Comparison of ENCODE assay signal across 1 cellular context in the genomic region with DNA sequence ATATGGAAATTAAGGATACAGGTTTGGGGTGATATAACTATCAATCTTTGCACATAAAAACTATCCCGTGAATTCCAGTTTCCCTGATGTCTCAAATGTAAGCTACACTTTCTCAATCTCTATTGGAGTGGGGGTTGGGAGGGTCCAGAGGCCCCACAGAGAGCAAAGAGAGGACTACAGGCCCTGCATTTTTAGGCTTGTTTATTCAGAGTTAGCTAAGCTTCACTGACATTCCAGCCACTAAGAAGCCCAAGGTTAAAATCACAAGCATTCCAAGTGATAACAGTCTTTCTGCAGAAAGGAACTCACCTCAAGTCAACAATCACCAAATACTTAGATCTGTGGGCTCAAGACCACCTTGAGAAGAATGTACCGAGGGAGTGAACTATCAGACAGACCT.
TF ChIP-seq lines count a peak whose summit lies in the region.

No MANE protein-coding gene starts in this region.

TF ChIP-seq in HepG2, 621 proteins besides CTCF, POLR2A, EP300 and RAD21 (continued from another document and continues in another):
- TF ChIP-seq GATA4 (IDR thresholded peaks at IDR 0.05; ENCODE audit: borderline replicate concordance, low read depth) = no peak
- no peak for TF ChIP-seq RBAK (CRISPR knock-in tag; IDR thresholded peaks at IDR 0.05)
- TF ChIP-seq NR3C1 (CRISPR knock-in tag; IDR thresholded peaks at IDR 0.05) = no peak
- TF ChIP-seq TOPORS (CRISPR knock-in tag; IDR thresholded peaks at IDR 0.05) = no peak
- TF ChIP-seq TMF1 (CRISPR knock-in tag; IDR thresholded peaks at IDR 0.05; ENCODE audit: low read depth) = no peak
- TF ChIP-seq ZBTB7B (CRISPR knock-in tag; IDR thresholded peaks at IDR 0.05) = peak; percentile 83
- TF ChIP-seq, protein P1, sequence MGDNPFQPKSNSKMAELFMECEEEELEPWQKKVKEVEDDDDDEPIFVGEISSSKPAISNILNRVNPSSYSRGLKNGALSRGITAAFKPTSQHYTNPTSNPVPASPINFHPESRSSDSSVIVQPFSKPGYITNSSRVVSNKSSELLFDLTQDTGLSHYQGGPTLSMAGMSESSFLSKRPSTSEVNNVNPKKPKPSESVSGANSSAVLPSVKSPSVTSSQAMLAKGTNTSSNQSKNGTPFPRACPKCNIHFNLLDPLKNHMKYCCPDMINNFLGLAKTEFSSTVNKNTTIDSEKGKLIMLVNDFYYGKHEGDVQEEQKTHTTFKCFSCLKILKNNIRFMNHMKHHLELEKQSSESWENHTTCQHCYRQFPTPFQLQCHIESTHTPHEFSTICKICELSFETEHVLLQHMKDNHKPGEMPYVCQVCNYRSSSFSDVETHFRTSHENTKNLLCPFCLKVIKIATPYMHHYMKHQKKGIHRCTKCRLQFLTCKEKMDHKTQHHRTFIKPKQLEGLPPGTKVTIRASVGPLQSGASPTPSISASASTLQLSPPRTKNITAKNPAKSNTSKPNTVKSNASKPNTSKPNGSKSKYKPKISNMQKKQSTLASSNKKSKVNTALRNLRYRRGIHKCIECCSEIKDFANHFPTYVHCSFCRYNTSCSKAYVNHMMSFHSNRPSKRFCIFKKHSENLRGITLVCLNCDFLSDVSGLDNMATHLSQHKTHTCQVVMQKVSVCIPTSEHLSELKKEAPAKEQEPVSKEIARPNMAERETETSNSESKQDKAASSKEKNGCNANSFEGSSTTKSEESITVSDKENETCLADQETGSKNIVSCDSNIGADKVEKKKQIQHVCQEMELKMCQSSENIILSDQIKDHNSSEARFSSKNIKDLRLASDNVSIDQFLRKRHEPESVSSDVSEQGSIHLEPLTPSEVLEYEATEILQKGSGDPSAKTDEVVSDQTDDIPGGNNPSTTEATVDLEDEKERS (CRISPR knock-in tag; IDR thresholded peaks at IDR 0.05) = no peak
- no peak for TF ChIP-seq SYNCRIP (IDR thresholded peaks at IDR 0.05; ENCODE audit: insufficient read depth, low read depth, low read length)
- TF ChIP-seq, protein P2, sequence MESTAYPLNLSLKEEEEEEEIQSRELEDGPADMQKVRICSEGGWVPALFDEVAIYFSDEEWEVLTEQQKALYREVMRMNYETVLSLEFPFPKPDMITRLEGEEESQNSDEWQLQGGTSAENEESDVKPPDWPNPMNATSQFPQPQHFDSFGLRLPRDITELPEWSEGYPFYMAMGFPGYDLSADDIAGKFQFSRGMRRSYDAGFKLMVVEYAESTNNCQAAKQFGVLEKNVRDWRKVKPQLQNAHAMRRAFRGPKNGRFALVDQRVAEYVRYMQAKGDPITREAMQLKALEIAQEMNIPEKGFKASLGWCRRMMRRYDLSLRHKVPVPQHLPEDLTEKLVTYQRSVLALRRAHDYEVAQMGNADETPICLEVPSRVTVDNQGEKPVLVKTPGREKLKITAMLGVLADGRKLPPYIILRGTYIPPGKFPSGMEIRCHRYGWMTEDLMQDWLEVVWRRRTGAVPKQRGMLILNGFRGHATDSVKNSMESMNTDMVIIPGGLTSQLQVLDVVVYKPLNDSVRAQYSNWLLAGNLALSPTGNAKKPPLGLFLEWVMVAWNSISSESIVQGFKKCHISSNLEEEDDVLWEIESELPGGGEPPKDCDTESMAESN (CRISPR knock-in tag; conservative IDR thresholded peaks at IDR 0.05) = no peak
- TF ChIP-seq, protein P3, sequence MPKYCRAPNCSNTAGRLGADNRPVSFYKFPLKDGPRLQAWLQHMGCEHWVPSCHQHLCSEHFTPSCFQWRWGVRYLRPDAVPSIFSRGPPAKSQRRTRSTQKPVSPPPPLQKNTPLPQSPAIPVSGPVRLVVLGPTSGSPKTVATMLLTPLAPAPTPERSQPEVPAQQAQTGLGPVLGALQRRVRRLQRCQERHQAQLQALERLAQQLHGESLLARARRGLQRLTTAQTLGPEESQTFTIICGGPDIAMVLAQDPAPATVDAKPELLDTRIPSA (CRISPR knock-in tag; IDR thresholded peaks at IDR 0.05; ENCODE audit: borderline replicate concordance) = no peak
- TF ChIP-seq ZNF24 (IDR thresholded peaks at IDR 0.05) = no peak
- TF ChIP-seq, protein P4, sequence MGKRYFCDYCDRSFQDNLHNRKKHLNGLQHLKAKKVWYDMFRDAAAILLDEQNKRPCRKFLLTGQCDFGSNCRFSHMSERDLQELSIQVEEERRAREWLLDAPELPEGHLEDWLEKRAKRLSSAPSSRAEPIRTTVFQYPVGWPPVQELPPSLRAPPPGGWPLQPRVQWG (CRISPR knock-in tag; IDR thresholded peaks at IDR 0.05; ENCODE audit: borderline replicate concordance, low read depth) = no peak
- TF ChIP-seq, protein P5, sequence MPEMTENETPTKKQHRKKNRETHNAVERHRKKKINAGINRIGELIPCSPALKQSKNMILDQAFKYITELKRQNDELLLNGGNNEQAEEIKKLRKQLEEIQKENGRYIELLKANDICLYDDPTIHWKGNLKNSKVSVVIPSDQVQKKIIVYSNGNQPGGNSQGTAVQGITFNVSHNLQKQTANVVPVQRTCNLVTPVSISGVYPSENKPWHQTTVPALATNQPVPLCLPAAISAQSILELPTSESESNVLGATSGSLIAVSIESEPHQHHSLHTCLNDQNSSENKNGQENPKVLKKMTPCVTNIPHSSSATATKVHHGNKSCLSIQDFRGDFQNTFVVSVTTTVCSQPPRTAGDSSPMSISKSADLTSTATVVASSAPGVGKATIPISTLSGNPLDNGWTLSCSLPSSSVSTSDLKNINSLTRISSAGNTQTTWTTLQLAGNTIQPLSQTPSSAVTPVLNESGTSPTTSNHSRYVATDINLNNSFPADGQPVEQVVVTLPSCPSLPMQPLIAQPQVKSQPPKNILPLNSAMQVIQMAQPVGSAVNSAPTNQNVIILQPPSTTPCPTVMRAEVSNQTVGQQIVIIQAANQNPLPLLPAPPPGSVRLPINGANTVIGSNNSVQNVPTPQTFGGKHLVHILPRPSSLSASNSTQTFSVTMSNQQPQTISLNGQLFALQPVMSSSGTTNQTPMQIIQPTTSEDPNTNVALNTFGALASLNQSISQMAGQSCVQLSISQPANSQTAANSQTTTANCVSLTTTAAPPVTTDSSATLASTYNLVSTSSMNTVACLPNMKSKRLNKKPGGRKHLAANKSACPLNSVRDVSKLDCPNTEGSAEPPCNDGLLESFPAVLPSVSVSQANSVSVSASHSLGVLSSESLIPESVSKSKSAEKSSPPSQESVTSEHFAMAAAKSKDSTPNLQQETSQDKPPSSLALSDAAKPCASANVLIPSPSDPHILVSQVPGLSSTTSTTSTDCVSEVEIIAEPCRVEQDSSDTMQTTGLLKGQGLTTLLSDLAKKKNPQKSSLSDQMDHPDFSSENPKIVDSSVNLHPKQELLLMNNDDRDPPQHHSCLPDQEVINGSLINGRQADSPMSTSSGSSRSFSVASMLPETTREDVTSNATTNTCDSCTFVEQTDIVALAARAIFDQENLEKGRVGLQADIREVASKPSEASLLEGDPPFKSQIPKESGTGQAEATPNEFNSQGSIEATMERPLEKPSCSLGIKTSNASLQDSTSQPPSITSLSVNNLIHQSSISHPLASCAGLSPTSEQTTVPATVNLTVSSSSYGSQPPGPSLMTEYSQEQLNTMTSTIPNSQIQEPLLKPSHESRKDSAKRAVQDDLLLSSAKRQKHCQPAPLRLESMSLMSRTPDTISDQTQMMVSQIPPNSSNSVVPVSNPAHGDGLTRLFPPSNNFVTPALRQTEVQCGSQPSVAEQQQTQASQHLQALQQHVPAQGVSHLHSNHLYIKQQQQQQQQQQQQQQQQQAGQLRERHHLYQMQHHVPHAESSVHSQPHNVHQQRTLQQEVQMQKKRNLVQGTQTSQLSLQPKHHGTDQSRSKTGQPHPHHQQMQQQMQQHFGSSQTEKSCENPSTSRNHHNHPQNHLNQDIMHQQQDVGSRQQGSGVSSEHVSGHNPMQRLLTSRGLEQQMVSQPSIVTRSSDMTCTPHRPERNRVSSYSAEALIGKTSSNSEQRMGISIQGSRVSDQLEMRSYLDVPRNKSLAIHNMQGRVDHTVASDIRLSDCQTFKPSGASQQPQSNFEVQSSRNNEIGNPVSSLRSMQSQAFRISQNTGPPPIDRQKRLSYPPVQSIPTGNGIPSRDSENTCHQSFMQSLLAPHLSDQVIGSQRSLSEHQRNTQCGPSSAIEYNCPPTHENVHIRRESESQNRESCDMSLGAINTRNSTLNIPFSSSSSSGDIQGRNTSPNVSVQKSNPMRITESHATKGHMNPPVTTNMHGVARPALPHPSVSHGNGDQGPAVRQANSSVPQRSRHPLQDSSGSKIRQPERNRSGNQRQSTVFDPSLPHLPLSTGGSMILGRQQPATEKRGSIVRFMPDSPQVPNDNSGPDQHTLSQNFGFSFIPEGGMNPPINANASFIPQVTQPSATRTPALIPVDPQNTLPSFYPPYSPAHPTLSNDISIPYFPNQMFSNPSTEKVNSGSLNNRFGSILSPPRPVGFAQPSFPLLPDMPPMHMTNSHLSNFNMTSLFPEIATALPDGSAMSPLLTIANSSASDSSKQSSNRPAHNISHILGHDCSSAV (CRISPR knock-in tag; IDR thresholded peaks at IDR 0.05; ENCODE audit: borderline replicate concordance) = no peak
- no peak for TF ChIP-seq ZKSCAN8 (CRISPR knock-in tag; IDR thresholded peaks at IDR 0.05; ENCODE audit: borderline replicate concordance)
- peak; percentile 76 for TF ChIP-seq CEBPB (IDR thresholded peaks at IDR 0.05; ENCODE audit: borderline replicate concordance, low read depth, low read length)
- TF ChIP-seq AGO2 (optimal IDR thresholded peaks at IDR 0.05; ENCODE audit: low read depth, low read length) = no peak
- TF ChIP-seq RFXANK (CRISPR knock-in tag; IDR thresholded peaks at IDR 0.05) = no peak
- TF ChIP-seq, protein P6, sequence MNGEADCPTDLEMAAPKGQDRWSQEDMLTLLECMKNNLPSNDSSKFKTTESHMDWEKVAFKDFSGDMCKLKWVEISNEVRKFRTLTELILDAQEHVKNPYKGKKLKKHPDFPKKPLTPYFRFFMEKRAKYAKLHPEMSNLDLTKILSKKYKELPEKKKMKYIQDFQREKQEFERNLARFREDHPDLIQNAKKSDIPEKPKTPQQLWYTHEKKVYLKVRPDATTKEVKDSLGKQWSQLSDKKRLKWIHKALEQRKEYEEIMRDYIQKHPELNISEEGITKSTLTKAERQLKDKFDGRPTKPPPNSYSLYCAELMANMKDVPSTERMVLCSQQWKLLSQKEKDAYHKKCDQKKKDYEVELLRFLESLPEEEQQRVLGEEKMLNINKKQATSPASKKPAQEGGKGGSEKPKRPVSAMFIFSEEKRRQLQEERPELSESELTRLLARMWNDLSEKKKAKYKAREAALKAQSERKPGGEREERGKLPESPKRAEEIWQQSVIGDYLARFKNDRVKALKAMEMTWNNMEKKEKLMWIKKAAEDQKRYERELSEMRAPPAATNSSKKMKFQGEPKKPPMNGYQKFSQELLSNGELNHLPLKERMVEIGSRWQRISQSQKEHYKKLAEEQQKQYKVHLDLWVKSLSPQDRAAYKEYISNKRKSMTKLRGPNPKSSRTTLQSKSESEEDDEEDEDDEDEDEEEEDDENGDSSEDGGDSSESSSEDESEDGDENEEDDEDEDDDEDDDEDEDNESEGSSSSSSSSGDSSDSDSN (CRISPR knock-in tag; IDR thresholded peaks at IDR 0.05) = no peak
- TF ChIP-seq ZNF556 (CRISPR knock-in tag; IDR thresholded peaks at IDR 0.05; ENCODE audit: borderline replicate concordance) = no peak
- TF ChIP-seq FOXC1 (CRISPR knock-in tag; IDR thresholded peaks at IDR 0.05; ENCODE audit: borderline replicate concordance) = no peak
- TF ChIP-seq FOXK2 (IDR thresholded peaks at IDR 0.05) = no peak
- TF ChIP-seq KAT7 (CRISPR knock-in tag; IDR thresholded peaks at IDR 0.05; ENCODE audit: borderline replicate concordance) = no peak
- no peak for TF ChIP-seq TCF12 (IDR thresholded peaks at IDR 0.05)
- no peak for TF ChIP-seq TCF12 (CRISPR knock-in tag; IDR thresholded peaks at IDR 0.05)
- TF ChIP-seq FIP1L1 (IDR thresholded peaks at IDR 0.05; ENCODE audit: borderline replicate concordance, insufficient read depth, low read depth, low read length) = no peak
- TF ChIP-seq ZNF720 (CRISPR knock-in tag; IDR thresholded peaks at IDR 0.05) = no peak
- no peak for TF ChIP-seq ZNF253 (CRISPR knock-in tag; IDR thresholded peaks at IDR 0.05; ENCODE audit: borderline replicate concordance)
- TF ChIP-seq ZNF3 (CRISPR knock-in tag; IDR thresholded peaks at IDR 0.05) = no peak
- TF ChIP-seq ZNF143 (CRISPR knock-in tag; IDR thresholded peaks at IDR 0.05) = no peak
- TF ChIP-seq ZNF709 (CRISPR knock-in tag; IDR thresholded peaks at IDR 0.05) = no peak
- no peak for TF ChIP-seq SSRP1 (CRISPR knock-in tag; IDR thresholded peaks at IDR 0.05)
- TF ChIP-seq TBL1XR1 (IDR thresholded peaks at IDR 0.05; ENCODE audit: borderline replicate concordance, low read length, partially characterized antibody) = peak; percentile 41
- TF ChIP-seq, protein P7, sequence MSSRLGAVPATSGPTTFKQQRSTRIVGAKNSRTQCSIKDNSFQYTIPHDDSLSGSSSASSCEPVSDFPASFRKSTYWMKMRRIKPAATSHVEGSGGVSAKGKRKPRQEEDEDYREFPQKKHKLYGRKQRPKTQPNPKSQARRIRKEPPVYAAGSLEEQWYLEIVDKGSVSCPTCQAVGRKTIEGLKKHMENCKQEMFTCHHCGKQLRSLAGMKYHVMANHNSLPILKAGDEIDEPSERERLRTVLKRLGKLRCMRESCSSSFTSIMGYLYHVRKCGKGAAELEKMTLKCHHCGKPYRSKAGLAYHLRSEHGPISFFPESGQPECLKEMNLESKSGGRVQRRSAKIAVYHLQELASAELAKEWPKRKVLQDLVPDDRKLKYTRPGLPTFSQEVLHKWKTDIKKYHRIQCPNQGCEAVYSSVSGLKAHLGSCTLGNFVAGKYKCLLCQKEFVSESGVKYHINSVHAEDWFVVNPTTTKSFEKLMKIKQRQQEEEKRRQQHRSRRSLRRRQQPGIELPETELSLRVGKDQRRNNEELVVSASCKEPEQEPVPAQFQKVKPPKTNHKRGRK (CRISPR knock-in tag; IDR thresholded peaks at IDR 0.05) = no peak
- TF ChIP-seq ZNF607 (CRISPR knock-in tag; IDR thresholded peaks at IDR 0.05; ENCODE audit: borderline replicate concordance) = no peak
- TF ChIP-seq ZNF772 (CRISPR knock-in tag; IDR thresholded peaks at IDR 0.05) = no peak
- no peak for TF ChIP-seq ZNF34 (CRISPR knock-in tag; IDR thresholded peaks at IDR 0.05; ENCODE audit: borderline replicate concordance)
- no peak for TF ChIP-seq JUND (CRISPR knock-in tag; IDR thresholded peaks at IDR 0.05)
- TF ChIP-seq EEA1 (CRISPR knock-in tag; IDR thresholded peaks at IDR 0.05; ENCODE audit: borderline replicate concordance) = no peak
- peak; percentile 91 for TF ChIP-seq FOXA3 (CRISPR knock-in tag; IDR thresholded peaks at IDR 0.05)
- TF ChIP-seq SP1 (IDR thresholded peaks at IDR 0.05) = no peak
- TF ChIP-seq SP1 (CRISPR knock-in tag; IDR thresholded peaks at IDR 0.05) = no peak
- TF ChIP-seq IKZF1 (IDR thresholded peaks at IDR 0.05) = no peak
- peak; percentile 82 for TF ChIP-seq HMG20A (CRISPR knock-in tag; IDR thresholded peaks at IDR 0.05; ENCODE audit: borderline replicate concordance)
- TF ChIP-seq, protein P8, sequence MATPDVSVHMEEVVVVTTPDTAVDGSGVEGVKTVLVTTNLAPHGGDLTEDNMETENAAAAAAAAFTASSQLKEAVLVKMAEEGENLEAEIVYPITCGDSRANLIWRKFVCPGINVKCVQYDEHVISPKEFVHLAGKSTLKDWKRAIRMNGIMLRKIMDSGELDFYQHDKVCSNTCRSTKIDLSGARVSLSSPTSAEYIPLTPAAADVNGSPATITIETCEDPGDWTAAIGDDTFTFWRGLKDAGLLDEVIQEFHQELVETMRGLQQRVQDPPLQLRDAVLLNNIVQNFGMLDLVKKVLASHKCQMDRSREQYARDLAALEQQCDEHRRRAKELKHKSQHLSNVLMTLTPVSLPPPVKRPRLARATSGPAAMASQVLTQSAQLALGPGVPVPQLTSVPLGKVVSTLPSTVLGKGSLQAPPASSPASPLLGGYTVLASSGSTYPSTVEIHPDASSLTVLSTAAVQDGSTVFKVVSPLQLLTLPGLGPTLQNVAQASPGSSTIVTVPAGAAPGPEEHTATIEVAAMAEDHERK (CRISPR knock-in tag; IDR thresholded peaks at IDR 0.05; ENCODE audit: low read depth) = no peak
- no peak; the same call in 1 of the 2 replicates for TF ChIP-seq ZNF749 (CRISPR knock-in tag; IDR thresholded peaks at IDR 0.05; ENCODE audit: borderline replicate concordance)
- no peak for TF ChIP-seq SOX6 (IDR thresholded peaks at IDR 0.05)
- TF ChIP-seq SOX6 (CRISPR knock-in tag; IDR thresholded peaks at IDR 0.05) = peak; percentile 84
- no peak for TF ChIP-seq ZNF75D (CRISPR knock-in tag; IDR thresholded peaks at IDR 0.05; ENCODE audit: borderline replicate concordance)
